ENCODE assay signal across 1 cellular context in the genomic region with DNA sequence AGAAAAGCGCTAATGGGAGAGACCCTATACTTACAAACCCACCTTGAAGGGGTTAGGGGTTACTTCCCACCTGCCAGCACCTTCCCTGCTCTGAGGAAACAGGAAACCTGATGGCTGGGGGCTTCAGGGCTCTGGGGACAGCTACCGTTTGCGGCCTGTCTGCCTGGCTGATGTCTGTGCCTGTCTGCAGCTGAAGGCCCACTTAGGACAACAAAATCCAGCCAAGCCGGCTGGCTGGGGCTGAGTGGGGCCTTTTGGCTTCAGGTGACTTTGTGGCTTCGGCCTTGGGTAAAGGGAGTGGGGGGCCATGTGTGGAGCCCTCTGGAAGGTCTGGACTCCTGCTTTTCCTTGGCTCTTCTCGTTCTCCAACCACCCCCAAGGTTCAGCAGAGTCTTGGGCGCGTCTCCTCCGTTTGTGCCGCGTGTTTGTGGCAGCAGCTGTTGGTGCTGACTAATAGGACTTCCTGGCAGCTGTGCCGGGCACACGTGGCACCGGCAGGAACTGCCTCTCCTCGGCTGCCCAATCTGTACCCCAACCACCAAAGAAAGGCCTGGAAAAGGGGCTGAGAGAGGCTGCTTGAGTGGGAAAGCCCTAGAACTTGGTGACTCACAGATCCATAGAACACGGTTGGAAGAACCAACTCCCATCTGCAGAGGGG.
TF ChIP-seq lines count a peak whose summit lies in the region.

No MANE protein-coding gene starts in this region.

TF ChIP-seq in HepG2, 621 proteins besides CTCF, POLR2A, EP300 and RAD21 (continued from another document):
- TF ChIP-seq, protein P1, sequence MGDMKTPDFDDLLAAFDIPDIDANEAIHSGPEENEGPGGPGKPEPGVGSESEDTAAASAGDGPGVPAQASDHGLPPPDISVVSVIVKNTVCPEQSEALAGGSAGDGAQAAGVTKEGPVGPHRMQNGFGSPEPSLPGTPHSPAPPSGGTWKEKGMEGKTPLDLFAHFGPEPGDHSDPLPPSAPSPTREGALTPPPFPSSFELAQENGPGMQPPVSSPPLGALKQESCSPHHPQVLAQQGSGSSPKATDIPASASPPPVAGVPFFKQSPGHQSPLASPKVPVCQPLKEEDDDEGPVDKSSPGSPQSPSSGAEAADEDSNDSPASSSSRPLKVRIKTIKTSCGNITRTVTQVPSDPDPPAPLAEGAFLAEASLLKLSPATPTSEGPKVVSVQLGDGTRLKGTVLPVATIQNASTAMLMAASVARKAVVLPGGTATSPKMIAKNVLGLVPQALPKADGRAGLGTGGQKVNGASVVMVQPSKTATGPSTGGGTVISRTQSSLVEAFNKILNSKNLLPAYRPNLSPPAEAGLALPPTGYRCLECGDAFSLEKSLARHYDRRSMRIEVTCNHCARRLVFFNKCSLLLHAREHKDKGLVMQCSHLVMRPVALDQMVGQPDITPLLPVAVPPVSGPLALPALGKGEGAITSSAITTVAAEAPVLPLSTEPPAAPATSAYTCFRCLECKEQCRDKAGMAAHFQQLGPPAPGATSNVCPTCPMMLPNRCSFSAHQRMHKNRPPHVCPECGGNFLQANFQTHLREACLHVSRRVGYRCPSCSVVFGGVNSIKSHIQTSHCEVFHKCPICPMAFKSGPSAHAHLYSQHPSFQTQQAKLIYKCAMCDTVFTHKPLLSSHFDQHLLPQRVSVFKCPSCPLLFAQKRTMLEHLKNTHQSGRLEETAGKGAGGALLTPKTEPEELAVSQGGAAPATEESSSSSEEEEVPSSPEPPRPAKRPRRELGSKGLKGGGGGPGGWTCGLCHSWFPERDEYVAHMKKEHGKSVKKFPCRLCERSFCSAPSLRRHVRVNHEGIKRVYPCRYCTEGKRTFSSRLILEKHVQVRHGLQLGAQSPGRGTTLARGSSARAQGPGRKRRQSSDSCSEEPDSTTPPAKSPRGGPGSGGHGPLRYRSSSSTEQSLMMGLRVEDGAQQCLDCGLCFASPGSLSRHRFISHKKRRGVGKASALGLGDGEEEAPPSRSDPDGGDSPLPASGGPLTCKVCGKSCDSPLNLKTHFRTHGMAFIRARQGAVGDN (CRISPR knock-in tag; IDR thresholded peaks at IDR 0.05): peak; percentile 41
- TF ChIP-seq ATAD3A (CRISPR knock-in tag; IDR thresholded peaks at IDR 0.05) (no peak), ELF4 (CRISPR knock-in tag; IDR thresholded peaks at IDR 0.05; ENCODE audit: borderline replicate concordance) (no peak), ATF7-NPFF (CRISPR knock-in tag; IDR thresholded peaks at IDR 0.05; ENCODE audit: low read depth) (no peak), HDAC6 (IDR thresholded peaks at IDR 0.05; ENCODE audit: low read depth, low read length) (no peak), ZNF382 (CRISPR knock-in tag; IDR thresholded peaks at IDR 0.05; ENCODE audit: borderline replicate concordance) (no peak), PAXIP1 (CRISPR knock-in tag; conservative IDR thresholded peaks at IDR 0.05) (no peak), NFKB2 (CRISPR knock-in tag; IDR thresholded peaks at IDR 0.05; ENCODE audit: borderline replicate concordance) (no peak), ZNF850 (CRISPR knock-in tag; conservative IDR thresholded peaks at IDR 0.05) (no peak)
- TF ChIP-seq, protein P2, sequence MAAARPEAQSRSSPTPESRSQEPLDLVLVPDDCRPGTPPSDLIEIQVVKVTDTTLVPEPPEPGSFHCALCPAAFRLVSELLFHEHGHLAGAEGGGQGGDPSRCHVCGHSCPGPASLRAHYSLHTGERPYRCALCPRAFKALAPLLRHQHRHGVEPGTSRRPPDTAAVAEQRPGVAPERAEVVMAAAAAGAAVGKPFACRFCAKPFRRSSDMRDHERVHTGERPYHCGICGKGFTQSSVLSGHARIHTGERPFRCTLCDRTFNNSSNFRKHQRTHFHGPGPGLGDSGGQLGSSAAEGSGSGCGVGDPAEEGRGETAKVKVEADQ (CRISPR knock-in tag; IDR thresholded peaks at IDR 0.05; ENCODE audit: borderline replicate concordance): no peak
